Comparison of ENCODE assay signal across 22 cellular contexts in genomic region chr4:109266236-109266635, GRCh38. TPM values are rescaled to one million over a fixed set of nuclear protein-coding genes. Genes with fewer than 3 reads are reported as not detected.
"Had no signal": no experiment of that assay in that cellular context is flagged by ENCODE, and none has a peak within 500 bp of the region (broad histone marks: within the 10 kb centered on the region; RNA-seq: fewer than 3 reads in every experiment).

No MANE protein-coding gene starts in this region.

- DNase-seq: Kasumi-1, KG1, MV-4-11, NCI-H1048, NCI-H1105, NCI-H1417, NCI-H1436 treated with DMSO at 0.1 percent for 48 hours, NCI-H1694, NCI-H187 treated with DMSO at 0.1 percent for 48 hours, NCI-H2029 treated with DMSO at 0.1 percent for 48 hours, NCI-H2171 treated with DMSO at 0.1 percent for 48 hours, NCI-H524, NCI-H526 treated with DMSO at 0.1 percent for 48 hours, NCI-H748 treated with DMSO at 0.1 percent for 48 hours, Right ventricle myocardium superior, RPMI8226, SIG-M5, SK-N-SH, SW 1271 had no signal

- H3K4me1 ChIP-seq: SJSA1 had no signal

- H3K9ac ChIP-seq: SK-N-SH had no signal

- H3K27ac ChIP-seq: SJSA1 had no signal

- H3K36me3 ChIP-seq: SJSA1 had no signal

- H3K4me3 ChIP-seq: SJSA1 had no signal

- H3K9me3 ChIP-seq: SJSA1, SK-N-SH had no signal

- H3K4me2 ChIP-seq: SK-N-SH had no signal

RNA-seq across cellular contexts. Expression of gene COL25A1, which starts 36.2 kb away (rescaled TPM):
- total RNA-seq: HT-29, M059J had no signal
